In genomic region chr13:48001127-48001881, GRCh38 we compare ENCODE assay signal across 8 cellular contexts. TPM values are rescaled to one million over a fixed set of nuclear protein-coding genes. Genes with fewer than 3 reads are reported as not detected.
A peak's percentile ranks its signal among the peaks of the same experiment; 100 is the strongest.
DNase-seq lines count a peak whose midpoint lies in the region; ATAC-seq and TF ChIP-seq lines count a peak whose summit lies in the region.

SUCLA2 (minus strand) TSS chr13:48001273; CDS start chr13:48001269, 4 bp downstream.

- intact Hi-C loops in PC-9 (cut with micrococcal nuclease; ENCODE audit: unreplicated experiment): loop anchor here (1.0 kb wide), 1 partner anchor 36 kb away; the partner anchor contains the start of gene NUDT15

- no peaks in the 10 kb centered on the region for H3K9me2 ChIP-seq in PC-9 (ENCODE audit: insufficient read depth)

- H3F3A ChIP-seq in PC-9 (ENCODE audit: insufficient read depth, low read depth): peaks cover 14% of the 10 kb centered on the region

- H3K27me3 ChIP-seq in PC-9 (ENCODE audit: insufficient read depth, low read depth) (no peaks in the 10 kb centered on the region), mucosa of stomach (ENCODE audit: control insufficient read depth, insufficient read depth, low read length) (no peaks in the 10 kb centered on the region)

- peaks cover 45% of the 10 kb centered on the region for H3K79me2 ChIP-seq in PC-9 (ENCODE audit: low read depth)

- TF ChIP-seq POLR2A in erythroblast (IDR thresholded peaks at IDR 0.05; ENCODE audit: low read length): peak; percentile 74

- no peak for TF ChIP-seq RAD21 in Ishikawa (IDR thresholded peaks at IDR 0.05; ENCODE audit: low read depth)

- POLR2A ChIA-PET in PC-9 (lab: Charles Lee; ENCODE audit: unreplicated experiment): interaction anchor here (0.6 to 0.7 kb wide), 2 partner anchors 231 to 1445 kb away, joined by 3 to 5 read pairs; partner anchors contain the start of gene ITM2B

- peak; percentile 96 for ATAC-seq in GM21576 (IDR thresholded peaks at IDR 0.05; ENCODE audit: unreplicated experiment)

- DNase-seq in DMS153 treated with DMSO at 0.1 percent for 48 hours (lab: John Stamatoyannopoulos, UW; ENCODE audit: unreplicated experiment): peak; percentile 69
- DNase-seq in PC-9: peak; percentile 76 to 90
- peak; percentile 92 for DNase-seq in activated T-cell treated with anti-CD3 and anti-CD28 coated beads, Interleukin-2, amount 50 U/mL, for 1 hour
- peak; percentile 92 to 94 for DNase-seq in erythroblast (lab: John Stamatoyannopoulos, UW)
- peak; percentile 93 for DNase-seq in stimulated activated CD8-positive, alpha-beta memory T cell treated with anti-CD3 and anti-CD28 coated beads, Interleukin-4, amount 100 ng/mL, for 48 hours

- TF ChIP-seq EP300 in Ishikawa (IDR thresholded peaks at IDR 0.05; ENCODE audit: borderline replicate concordance): no peak

- H3K36me3 ChIP-seq in PC-9 (ENCODE audit: low read depth): no peaks in the 10 kb centered on the region
- no peaks in the 10 kb centered on the region for H3K36me3 ChIP-seq in mucosa of stomach (ENCODE audit: control insufficient read depth, insufficient read depth, low read length)

- peak within 1 kb of the TSS; percentile 97 for H2AFZ ChIP-seq in PC-9

- no TSS peak for BruUV-seq in PC-9 (replicated peaks; lab: Mats Ljungman, UMichigan)

- no peaks in the 10 kb centered on the region for H4K20me1 ChIP-seq in PC-9 (ENCODE audit: insufficient read depth)

- peak within 1 kb of the TSS; percentile 87 for H3K9ac ChIP-seq in mucosa of stomach (ENCODE audit: low read length)

- TF ChIP-seq CTCF in PC-9 (conservative IDR thresholded peaks at IDR 0.05): no peak

- CTCF ChIA-PET in PC-9 (lab: Charles Lee): no interaction called here

- peaks cover 28% of the 10 kb centered on the region for H3K4me1 ChIP-seq in PC-9 (replicated peaks; ENCODE audit: insufficient read depth)
- H3K4me1 ChIP-seq in mucosa of stomach (ENCODE audit: control insufficient read depth, insufficient read depth, low read length): no peaks in the 10 kb centered on the region

- peak within 1 kb of the TSS; percentile 54 for H3K27ac ChIP-seq in PC-9

- H3K4me3 ChIP-seq in PC-9 (peak within 1 kb of the TSS; percentile 86), mucosa of stomach (ENCODE audit: low read length) (peak within 1 kb of the TSS; percentile 72)

- no peaks in the 10 kb centered on the region for H3K9me3 ChIP-seq in PC-9 (ENCODE audit: insufficient read depth, low read depth)
- no peaks in the 10 kb centered on the region for H3K9me3 ChIP-seq in mucosa of stomach (ENCODE audit: control insufficient read depth, low read length)

- H3K4me2 ChIP-seq in PC-9: peak within 1 kb of the TSS; percentile 91

TF ChIP-seq in Ishikawa, 13 proteins besides CTCF, POLR2A, EP300 and RAD21:
- TF ChIP-seq NFIC (IDR thresholded peaks at IDR 0.05) (0 out of 2 replicates have a peak, but pooled peaks have one; percentile 5), TCF12 (IDR thresholded peaks at IDR 0.05; ENCODE audit: low read depth) (peak; percentile 52; the same call in 1 of the 2 replicates), MAX (IDR thresholded peaks at IDR 0.05) (peak; percentile 52; the same call in 1 of the 2 replicates), ZBTB7A (IDR thresholded peaks at IDR 0.05; ENCODE audit: low read depth) (no peak), YY1 (IDR thresholded peaks at IDR 0.05; ENCODE audit: low read depth) (peak; percentile 95), TAF1 (IDR thresholded peaks at IDR 0.05; ENCODE audit: low read depth) (peak; percentile 76), FOXM1 (IDR thresholded peaks at IDR 0.05; ENCODE audit: borderline replicate concordance, low read depth) (no peak)

RNA-seq across cellular contexts. Expression of gene SUCLA2, which starts in this region (rescaled TPM):
- total RNA-seq in PC-9 (2021): 32.0 and 44.8 TPM in 2 replicates

Comparison
In these comparisons a context has a peak if more than half of its experiments do, and no peak if none do; other contexts are left out.
1. Peak in every context shown above with its lines: DNase-seq, ATAC-seq, H3K4me3 ChIP-seq and H3K27ac ChIP-seq.